ENCODE assay signal across 17 cellular contexts in genomic region chr14:94058674-94059138, GRCh38. TPM values are rescaled to one million over a fixed set of nuclear protein-coding genes. Genes with fewer than 3 reads are reported as not detected.
A peak's percentile ranks its signal among the peaks of the same experiment; 100 is the strongest.
DNase-seq lines count a peak whose midpoint lies in the region; ATAC-seq and TF ChIP-seq lines count a peak whose summit lies in the region.
"Had no signal": no experiment of that assay in that cellular context is flagged by ENCODE, and none has a peak within 500 bp of the region (broad histone marks: within the 10 kb centered on the region; RNA-seq: fewer than 3 reads in every experiment).

No MANE protein-coding gene starts in this region.

- H3K4me3 ChIP-seq in right lobe of liver = no peak overlapping the region
- no peak overlapping the region for H3K4me3 ChIP-seq in testis
- no peak overlapping the region for H3K4me3 ChIP-seq in gastroesophageal sphincter
- H3K4me3 ChIP-seq: GM23248, heart right ventricle had no signal

- no peak for TF ChIP-seq POLR2A in right lobe of liver (IDR thresholded peaks at IDR 0.05)
- TF ChIP-seq POLR2A in testis (IDR thresholded peaks at IDR 0.05) = no peak
- TF ChIP-seq POLR2A in gastroesophageal sphincter (IDR thresholded peaks at IDR 0.05) = no peak

- TF ChIP-seq EP300 in gastroesophageal sphincter (IDR thresholded peaks at IDR 0.05) = no peak

- peak overlapping the region; percentile 92 for H3K27ac Mint-ChIP-seq in activated T-helper 17 cell treated with anti-CD3 and anti-CD28 coated beads, Interleukin-2, amount 50 U/mL, for 72 hours

- no peaks in the 10 kb centered on the region for H3K27me3 ChIP-seq in right lobe of liver
- no peaks in the 10 kb centered on the region for H3K27me3 ChIP-seq in testis
- no peaks in the 10 kb centered on the region for H3K27me3 ChIP-seq in gastroesophageal sphincter
- H3K27me3 ChIP-seq: heart right ventricle had no signal

- 30% methylated on average over 5 of the region's 5 CpGs for WGBS in right lobe of liver (ENCODE audit: insufficient coverage, low coverage, low lambda C conversion rate, missing lambda C conversion rate)
- 51 to 66% methylated on average over 5 of the region's 5 CpGs for WGBS in testis, 2 donors
- WGBS in gastroesophageal sphincter (ENCODE audit: low coverage in 1 of 2), 2 donors = 57 to 60% methylated on average over 4 to 5 of the region's 5 CpGs

- in situ Hi-C loops in GM13976 (cut with MboI; ENCODE audit: low sequenced_read_pairs, unreplicated experiment) = no loop called here

- DNase-seq in activated effector memory CD4-positive, alpha-beta T cell treated with anti-CD3 and anti-CD28 coated beads, Interleukin-2, amount 50 U/mL, for 16 hours = peak; percentile 27
- DNase-seq in activated effector memory CD4-positive, alpha-beta T cell treated with Interleukin-2 at 50 U/mL for 16 hours = no peak
- DNase-seq in right lobe of liver = no peak
- DNase-seq in testis = peak; percentile 9
- no peak for DNase-seq in GM13976 (ENCODE audit: low spot score)
- no peak for DNase-seq in D341Med (ENCODE audit: low spot score)
- DNase-seq: activated T-cell treated with anti-CD3 and anti-CD28 coated beads, Interleukin-2, amount 50 U/mL, for 1 hour; cortex of kidney; GM23248; heart right ventricle; IMR-90; mammary epithelial cell; NCI-H146; stimulated activated naive B cell treated with anti-CD40 and anti-IgM and Interleukin-4, amounts not matched to agents 10 μg/mL and 1 μg/mL and 100 μg/mL, for 72 hours had no signal

- peaks cover 100% of the 10 kb centered on the region for H3K36me3 Mint-ChIP-seq in activated T-helper 17 cell treated with anti-CD3 and anti-CD28 coated beads, Interleukin-2, amount 50 U/mL, for 72 hours (ENCODE audit: low read depth)

- H3K4me1 Mint-ChIP-seq in activated T-helper 17 cell treated with anti-CD3 and anti-CD28 coated beads, Interleukin-2, amount 50 U/mL, for 72 hours = peaks cover 27% of the 10 kb centered on the region

- H3K27ac ChIP-seq in right lobe of liver = peak overlapping the region; percentile 20 to 54 (median 43)
- H3K27ac ChIP-seq in testis = peak overlapping the region in 1 of 2 donors; percentile 32
- no peak overlapping the region for H3K27ac ChIP-seq in gastroesophageal sphincter
- H3K27ac ChIP-seq: GM23248, heart right ventricle, HL-60 had no signal

- H3K27me3 Mint-ChIP-seq in activated T-helper 17 cell treated with anti-CD3 and anti-CD28 coated beads, Interleukin-2, amount 50 U/mL, for 72 hours = no peaks in the 10 kb centered on the region
- H3K27me3 Mint-ChIP-seq: stimulated activated naive B cell treated with anti-CD40 and anti-IgM and Interleukin-4, amounts not matched to agents 10 μg/mL and 1 μg/mL and 100 μg/mL, for 72 hours had no signal

- no peak for ATAC-seq in activated T-helper 17 cell treated with anti-CD3 and anti-CD28 coated beads, Interleukin-2, amount 50 U/mL, for 72 hours (replicated peaks)
- peak; percentile 78 to 92 (median 84) for ATAC-seq in right lobe of liver
- ATAC-seq in gastroesophageal sphincter = no peak
- ATAC-seq: heart right ventricle; stimulated activated naive B cell treated with anti-CD40 and anti-IgM and Interleukin-4, amounts not matched to agents 10 μg/mL and 1 μg/mL and 100 μg/mL, for 72 hours had no signal

- H3K36me3 ChIP-seq in right lobe of liver (peaks cover 0 to 73% (median 27%) of the 10 kb centered on the region in 4 donors), testis (ENCODE audit: low read depth, missing control alignments) (no peaks in the 10 kb centered on the region), gastroesophageal sphincter (peaks cover 11 to 89% of the 10 kb centered on the region in 2 donors)

- no peaks in the 10 kb centered on the region for H3K9me3 ChIP-seq in right lobe of liver
- no peaks in the 10 kb centered on the region for H3K9me3 ChIP-seq in testis
- H3K9me3 ChIP-seq in gastroesophageal sphincter = no peaks in the 10 kb centered on the region
- H3K9me3 ChIP-seq: heart right ventricle had no signal

- no peak overlapping the region for H3K4me3 Mint-ChIP-seq in activated T-helper 17 cell treated with anti-CD3 and anti-CD28 coated beads, Interleukin-2, amount 50 U/mL, for 72 hours
- H3K4me3 Mint-ChIP-seq: stimulated activated naive B cell treated with anti-CD40 and anti-IgM and Interleukin-4, amounts not matched to agents 10 μg/mL and 1 μg/mL and 100 μg/mL, for 72 hours had no signal

- no peaks in the 10 kb centered on the region for H3K9me3 Mint-ChIP-seq in activated T-helper 17 cell treated with anti-CD3 and anti-CD28 coated beads, Interleukin-2, amount 50 U/mL, for 72 hours
- H3K9me3 Mint-ChIP-seq: stimulated activated naive B cell treated with anti-CD40 and anti-IgM and Interleukin-4, amounts not matched to agents 10 μg/mL and 1 μg/mL and 100 μg/mL, for 72 hours had no signal

- H3K4me1 ChIP-seq in right lobe of liver (peaks cover 0 to 39% (median 17%) of the 10 kb centered on the region in 4 donors), testis (peaks cover 51% of the 10 kb centered on the region), gastroesophageal sphincter (peaks cover 0 to 62% (median 7%) of the 10 kb centered on the region in 3 donors)

- intact Hi-C loops in right lobe of liver (cut with DNase I) = no loop called here
- intact Hi-C loops in testis (cut with DNase I; ENCODE audit: low total_unique reads) = no loop called here

- TF ChIP-seq CTCF in right lobe of liver (IDR thresholded peaks at IDR 0.05) = no peak
- no peak for TF ChIP-seq CTCF in testis (IDR thresholded peaks at IDR 0.05)
- no peak for TF ChIP-seq CTCF in GM13976 (IDR thresholded peaks at IDR 0.05; ENCODE audit: borderline replicate concordance, control extremely low read depth, extremely low read depth, insufficient read depth, missing control alignments)
- no peak for TF ChIP-seq CTCF in gastroesophageal sphincter (IDR thresholded peaks at IDR 0.05)

RNA-seq across cellular contexts. Expression of gene DDX24, which starts 22.3 kb away (rescaled TPM):
- 100 to 1,000 TPM; 222 to 241 TPM for total RNA-seq in activated T-helper 17 cell treated with anti-CD3 and anti-CD28 coated beads, Interleukin-2, amount 50 U/mL, for 72 hours
- total RNA-seq in right lobe of liver = 10 to 100 TPM; 47.8 to 74.0 (median 63.6) TPM
- total RNA-seq in testis = 100 to 1,000 TPM; 378 to 485 TPM
- polyA plus RNA-seq in testis (ENCODE audit: insufficient read depth, low read depth, low replicate concordance) = 431 TPM
- 100 to 1,000 TPM; 182 to 252 (median 201) TPM for total RNA-seq in gastroesophageal sphincter

RNA-seq across cellular contexts. Expression of gene IFI27L1, which starts 22.4 kb away (rescaled TPM):
- 10 to 100 TPM; 34.5 to 35.4 TPM for total RNA-seq in activated T-helper 17 cell treated with anti-CD3 and anti-CD28 coated beads, Interleukin-2, amount 50 U/mL, for 72 hours
- total RNA-seq in right lobe of liver (1 to 10 TPM; 2.6 to 8.2 (median 5.3) TPM), testis (100 to 1,000 TPM; 174 to 219 TPM), gastroesophageal sphincter (1 to 10 TPM; 3.4 to 9.3 (median 7.4) TPM)
- polyA plus RNA-seq in testis (ENCODE audit: insufficient read depth, low read depth, low replicate concordance) = 209 TPM

RNA-seq across cellular contexts. Expression of gene OTUB2, which starts 32.6 kb away (rescaled TPM):
- 10 to 100 TPM in 1 of 2 donors, 1 to 10 TPM in 1; 6.3 to 11.0 TPM for total RNA-seq in activated T-helper 17 cell treated with anti-CD3 and anti-CD28 coated beads, Interleukin-2, amount 50 U/mL, for 72 hours
- total RNA-seq in right lobe of liver = 1 to 10 TPM in 2 of 6 experiments, under 1 TPM in 4; 0.59 to 3.7 (median 0.85) TPM
- total RNA-seq in testis = 10 to 100 TPM in 1 of 2 donors, 1 to 10 TPM in 1; 8.4 to 19.3 TPM
- 16.8 TPM for polyA plus RNA-seq in testis (ENCODE audit: insufficient read depth, low read depth, low replicate concordance)
- under 1 TPM; 0.16 to 0.84 (median 0.65) TPM for total RNA-seq in gastroesophageal sphincter

RNA-seq across cellular contexts. Expression of gene IFI27, which starts 51.8 kb away (rescaled TPM):
- total RNA-seq in activated T-helper 17 cell treated with anti-CD3 and anti-CD28 coated beads, Interleukin-2, amount 50 U/mL, for 72 hours = 1 to 10 TPM; 2.1 to 3.0 TPM
- 10 to 100 TPM; 10.0 to 32.5 (median 16.9) TPM for total RNA-seq in right lobe of liver
- total RNA-seq in testis = 100 to 1,000 TPM; 388 to 531 TPM
- 312 TPM for polyA plus RNA-seq in testis (ENCODE audit: insufficient read depth, low read depth, low replicate concordance)
- 100 to 1,000 TPM in 3 of 4 donors, 10 to 100 TPM in 1; 61.2 to 247 (median 175) TPM for total RNA-seq in gastroesophageal sphincter
- total RNA-seq: GM23248 had no signal
- polyA plus RNA-seq: GM23248 had no signal

Comparison
In these comparisons a context has a peak if more than half of its experiments do, and no peak if none do; other contexts are left out.
1. DNase-seq: peak in activated effector memory CD4-positive, alpha-beta T cell treated with anti-CD3 and anti-CD28 coated beads, Interleukin-2, amount 50 U/mL, for 16 hours (single experiment) and testis (single experiment); none in activated effector memory CD4-positive, alpha-beta T cell treated with Interleukin-2 at 50 U/mL for 16 hours (single experiment), right lobe of liver (0 of 3), GM13976 (single experiment) and D341Med (single experiment).
2. ATAC-seq: peak in right lobe of liver (4 of 4); none in activated T-helper 17 cell treated with anti-CD3 and anti-CD28 coated beads, Interleukin-2, amount 50 U/mL, for 72 hours (single experiment) and gastroesophageal sphincter (single experiment).
3. H3K27ac ChIP-seq: peak in right lobe of liver (3 of 3); none in gastroesophageal sphincter (0 of 4).
4. RNA of gene IFI27L1, which starts 22.4 kb away (total RNA-seq): 174 to 219 TPM in testis; 34.5 to 35.4 TPM in activated T-helper 17 cell treated with anti-CD3 and anti-CD28 coated beads, Interleukin-2, amount 50 U/mL, for 72 hours, 3.4 to 9.3 TPM in gastroesophageal sphincter and 2.6 to 8.2 TPM in right lobe of liver; every median in the first group is over 4 times any median in the second.